ENCODE assay signal across 13 cellular contexts in genomic region chr1:229691362-229691761, GRCh38.
"Had no signal": no experiment of that assay in that cellular context is flagged by ENCODE, and none has a peak within 500 bp of the region (broad histone marks: within the 10 kb centered on the region; RNA-seq: fewer than 3 reads in every experiment).

No MANE protein-coding gene starts in this region.

- DNase-seq: activated CD4-positive, alpha-beta T cell treated with anti-CD3 and anti-CD28 coated beads, Interleukin-2, amount 50 U/mL, for 1 hour; activated naive CD4-positive, alpha-beta T cell; activated naive CD8-positive, alpha-beta T cell treated with anti-CD3 and anti-CD28 coated beads, Interleukin-2, amount 10 ng/mL, durations not matched to agents 7 days and 5 days; effector memory CD4-positive, alpha-beta T cell; foreskin melanocyte; nephron progenitor cell; occipital lobe; right cardiac atrium; stimulated activated CD4-positive, alpha-beta T cell treated with anti-CD3 and anti-CD28 coated beads, Interleukin-4, amount 100 ng/mL, for 4 hours; stimulated activated CD8-positive, alpha-beta memory T cell treated with anti-CD3 and anti-CD28 coated beads, Interleukin-4, amount 100 ng/mL, for 48 hours; stimulated activated naive CD4-positive, alpha-beta T cell treated with Interleukin-2 at 50 U/mL for 16 hours; substantia nigra had no signal

- ATAC-seq: right cardiac atrium had no signal

- H3K4me2 ChIP-seq: smooth muscle cell had no signal

- H3K4me3 ChIP-seq: smooth muscle cell had no signal
